In the genomic region with DNA sequence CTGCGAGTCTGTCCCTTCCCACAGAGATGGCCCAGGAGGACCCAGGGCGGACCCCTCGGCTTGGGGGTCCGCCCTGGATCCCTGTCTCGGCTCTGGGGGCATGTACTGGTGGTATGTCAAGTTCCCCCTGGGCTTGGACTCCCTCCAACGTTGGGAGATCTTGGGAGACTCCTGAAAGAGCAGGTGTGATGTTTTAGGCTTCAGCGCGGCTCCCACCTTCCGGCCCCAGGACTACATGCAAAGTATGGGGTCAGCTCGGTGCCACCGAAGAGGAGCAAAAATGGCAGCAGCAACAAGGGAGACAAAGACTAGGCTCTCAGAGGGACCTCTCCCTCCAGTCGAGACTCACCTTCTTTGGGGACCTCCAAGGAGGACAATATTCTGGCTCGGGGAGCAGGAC, we compare ENCODE assay signal across 6 cellular contexts. TPM values are rescaled to one million over a fixed set of nuclear protein-coding genes. Genes with fewer than 3 reads are reported as not detected.
DNase-seq lines count a peak whose midpoint lies in the region; ATAC-seq and TF ChIP-seq lines count a peak whose summit lies in the region.

No MANE protein-coding gene starts in this region.

- H3K27me3 ChIP-seq in sigmoid colon, result no peaks in the 10 kb centered on the region

- peaks cover 0 to 61% (median 46%) of the 10 kb centered on the region in 4 donors for H3K4me1 ChIP-seq in sigmoid colon

- TF ChIP-seq CTCF in sigmoid colon (IDR thresholded peaks at IDR 0.05), result no peak

- TF ChIP-seq POLR2A in sigmoid colon (IDR thresholded peaks at IDR 0.05), result no peak

- H3K4me3 ChIP-seq in sigmoid colon, result peak overlapping the region in 3 of 4 donors; percentile 46 to 75 (median 69)

- intact Hi-C loops in sigmoid colon (cut with DNase I), result no loop called here

- WGBS in sigmoid colon, 2 donors, result 58 to 76% methylated on average over 13 of the region's 13 CpGs

- peak overlapping the region; percentile 84 for H3K27ac ChIP-seq in KOPT-K1 (ENCODE audit: low read depth, low read length, poor library complexity, severe bottlenecking)
- H3K27ac ChIP-seq in caudate nucleus (ENCODE audit: low read depth, low read length), result peak overlapping the region; percentile 5
- H3K27ac ChIP-seq in sigmoid colon, result peak overlapping the region; percentile 84 to 88 (median 86)

- DNase-seq in caudate nucleus (lab: John Stamatoyannopoulos, UW) (no peak), sigmoid colon (peak; percentile 79), DMS53 treated with DMSO at 0.1 percent for 48 hours (lab: John Stamatoyannopoulos, UW; ENCODE audit: unreplicated experiment) (no peak), 8988T (no peak)

- no peak for ATAC-seq in GM18861 (IDR thresholded peaks at IDR 0.05; ENCODE audit: unreplicated experiment)

- H3K36me3 ChIP-seq in KOPT-K1 (ENCODE audit: insufficient read depth, low read length), result no peaks in the 10 kb centered on the region
- no peaks in the 10 kb centered on the region for H3K36me3 ChIP-seq in sigmoid colon

- TF ChIP-seq EP300 in sigmoid colon (IDR thresholded peaks at IDR 0.05), result no peak

- H3K9me3 ChIP-seq in KOPT-K1 (ENCODE audit: insufficient read depth, low read length, poor library complexity, severe bottlenecking), result peaks cover 4% of the 10 kb centered on the region
- peaks cover 0 to 2% (median 0%) of the 10 kb centered on the region in 4 donors for H3K9me3 ChIP-seq in sigmoid colon

RNA-seq across cellular contexts. Expression of a gene that starts 4.2 kb away (rescaled TPM):
- total RNA-seq in sigmoid colon, result 1 to 10 TPM in 1 of 4 donors, under 1 TPM in 3; 0.82 to 1.8 (median 0.89) TPM
- polyA plus RNA-seq in sigmoid colon, result 1 to 10 TPM in 1 of 3 donors, under 1 TPM in 1, not detected in 1; 0.69 to 1.0 TPM

RNA-seq across cellular contexts. Expression of a gene that starts 19.5 kb away (rescaled TPM):
- total RNA-seq in sigmoid colon, result not detected
- 10 to 100 TPM; 37.2 to 62.7 (median 59.4) TPM for polyA plus RNA-seq in sigmoid colon

RNA-seq across cellular contexts. Expression of a gene that starts 25.1 kb away (rescaled TPM):
- 10 to 100 TPM in 2 of 4 donors, 1 to 10 TPM in 2; 4.9 to 11.4 (median 10.5) TPM for total RNA-seq in sigmoid colon
- polyA plus RNA-seq in sigmoid colon, result 1 to 10 TPM in 2 of 3 donors, under 1 TPM in 1; 0.69 to 6.0 (median 5.0) TPM

RNA-seq across cellular contexts. Expression of a gene that starts 31.4 kb away (rescaled TPM):
- total RNA-seq in sigmoid colon, result not detected
- 1 to 10 TPM in 1 of 3 donors, under 1 TPM in 1, not detected in 1; 0.15 to 1.8 TPM for polyA plus RNA-seq in sigmoid colon

RNA-seq across cellular contexts. Expression of a gene that starts 37.2 kb away (rescaled TPM):
- total RNA-seq in sigmoid colon, result under 1 TPM in 3 of 4 donors, not detected in 1; 0.41 to 0.71 (median 0.49) TPM
- under 1 TPM in 2 of 3 donors, not detected in 1; under 0.01 to 0.80 TPM for polyA plus RNA-seq in sigmoid colon

Comparison
In these comparisons a context has a peak if more than half of its experiments do, and no peak if none do; other contexts are left out.
1. H3K27ac ChIP-seq: peak in every context shown above with its lines; median percentile 86 in sigmoid colon; 84 in KOPT-K1; 5 in caudate nucleus.